ENCODE assay signal across 5 cellular contexts in genomic region chr5:38663276-38663675, GRCh38.
"Had no signal": no experiment of that assay in that cellular context is flagged by ENCODE, and none has a peak within 500 bp of the region (broad histone marks: within the 10 kb centered on the region; RNA-seq: fewer than 3 reads in every experiment).

No MANE protein-coding gene starts in this region.

- ATAC-seq: GM23338, K562 had no signal

- DNase-seq: H9, HCEC 1CT, IMR-90 had no signal

- H3K9me3 Mint-ChIP-seq: GM23338, H9 had no signal

- H3K4me3 ChIP-seq: GM23338, K562 had no signal

- H3K4me3 Mint-ChIP-seq: GM23338, H9 had no signal

- H3K27ac Mint-ChIP-seq: GM23338, H9 had no signal
